ENCODE assay signal across 8 cellular contexts in genomic region chr6:30743099-30744053, GRCh38. TPM values are rescaled to one million over a fixed set of nuclear protein-coding genes. Genes with fewer than 3 reads are reported as not detected.
DNase-seq lines count a peak whose midpoint lies in the region; ATAC-seq and TF ChIP-seq lines count a peak whose summit lies in the region.

No MANE protein-coding gene starts in this region.

- H3K36me3 Mint-ChIP-seq in type B pancreatic cell, result peaks cover 21% of the 10 kb centered on the region

- H3K4me1 ChIP-seq in ectodermal cell (ENCODE audit: control insufficient read depth, insufficient read depth, low read length), result peaks cover 9% of the 10 kb centered on the region
- peaks cover 39% of the 10 kb centered on the region for H3K4me1 ChIP-seq in mononuclear cell (ENCODE audit: insufficient read depth, low read length)

- no peaks in the 10 kb centered on the region for H3K9me3 Mint-ChIP-seq in type B pancreatic cell

- WGBS in ectodermal cell, 2 experiments, result 1% methylated on average over 54 to 55 of the region's 55 CpGs

- peaks cover 38% of the 10 kb centered on the region for H3K4me1 Mint-ChIP-seq in type B pancreatic cell (ENCODE audit: unreplicated experiment)

- H3K27ac ChIP-seq in ectodermal cell (ENCODE audit: insufficient read depth, low read depth, low read length, poor library complexity, severe bottlenecking), result peak overlapping the region; percentile 56

- H3K27ac Mint-ChIP-seq in type B pancreatic cell, result peak overlapping the region; percentile 97

- H3K36me3 ChIP-seq in ectodermal cell (ENCODE audit: control insufficient read depth, insufficient read depth, low read length), result peaks cover 14% of the 10 kb centered on the region

- peak; percentile 22 for ATAC-seq in HG02840 (IDR thresholded peaks at IDR 0.05; ENCODE audit: low FRiP score, unreplicated experiment)

- H3K4me3 Mint-ChIP-seq in type B pancreatic cell, result peak overlapping the region; percentile 99

- no peaks in the 10 kb centered on the region for H3K27me3 Mint-ChIP-seq in type B pancreatic cell

- no peaks in the 10 kb centered on the region for H3K9me3 ChIP-seq in ectodermal cell (ENCODE audit: control insufficient read depth, low read length)
- no peaks in the 10 kb centered on the region for H3K9me3 ChIP-seq in mononuclear cell (ENCODE audit: low read depth, low read length)

- DNase-seq in EH (ENCODE audit: low read depth) (peak; percentile 49), T-helper 2 cell (peak in 3 of 5 experiments; percentile 21 to 49 (median 23)), type B pancreatic cell (ENCODE audit: extremely low spot score, unreplicated experiment) (no peak), SKM-1 treated with dmso at 0.1 percent for 144 hours (lab: John Stamatoyannopoulos, UW; ENCODE audit: unreplicated experiment) (no peak), globus pallidus (ENCODE audit: low spot score) (no peak)

- H3K27me3 ChIP-seq in ectodermal cell (ENCODE audit: control insufficient read depth, insufficient read depth, low read length, poor library complexity, severe bottlenecking), result peaks cover 18% of the 10 kb centered on the region
- no peaks in the 10 kb centered on the region for H3K27me3 ChIP-seq in mononuclear cell (ENCODE audit: insufficient read depth, low read length)

- H3K4me3 ChIP-seq in ectodermal cell (ENCODE audit: insufficient read depth, low read depth, low read length), result peak overlapping the region; percentile 77
- H3K4me3 ChIP-seq in mononuclear cell (ENCODE audit: low read length), result peak overlapping the region; percentile 76

- TF ChIP-seq CTCF in type B pancreatic cell (conservative IDR thresholded peaks at IDR 0.05), result no peak

RNA-seq across cellular contexts. Expression of gene FLOT1, which starts 0.9 kb away (rescaled TPM):
- polyA plus RNA-seq in ectodermal cell (2013, experiment 1 of 4), result 101 TPM
- polyA plus RNA-seq in ectodermal cell (2013, experiment 2 of 4), result 96.7 TPM
- 87.7 TPM for polyA plus RNA-seq in ectodermal cell (2013, experiment 3 of 4)
- polyA plus RNA-seq in ectodermal cell (2013, experiment 4 of 4), result 109 TPM
- total RNA-seq in mononuclear cell (68.1 TPM), type B pancreatic cell (ENCODE audit: low replicate concordance) (72.9 and 94.8 TPM in 2 replicates)

RNA-seq across cellular contexts. Expression of gene IER3, which starts 1.0 kb away (rescaled TPM):
- 16.7 TPM for polyA plus RNA-seq in ectodermal cell (2013, experiment 1 of 4)
- polyA plus RNA-seq in ectodermal cell (2013, experiment 2 of 4), result 11.6 TPM
- 13.0 TPM for polyA plus RNA-seq in ectodermal cell (2013, experiment 3 of 4)
- polyA plus RNA-seq in ectodermal cell (2013, experiment 4 of 4), result 10.8 TPM
- total RNA-seq in mononuclear cell, result 546 TPM
- total RNA-seq in type B pancreatic cell (ENCODE audit: low replicate concordance), result 24.3 and 40.1 TPM in 2 replicates

RNA-seq across cellular contexts. Expression of gene TUBB, which starts 23.2 kb away (rescaled TPM):
- 2,935 TPM for polyA plus RNA-seq in ectodermal cell (2013, experiment 1 of 4)
- polyA plus RNA-seq in ectodermal cell (2013, experiment 2 of 4), result 2,959 TPM
- polyA plus RNA-seq in ectodermal cell (2013, experiment 3 of 4), result 2,164 TPM
- polyA plus RNA-seq in ectodermal cell (2013, experiment 4 of 4), result 2,353 TPM
- total RNA-seq in mononuclear cell (99.5 TPM), type B pancreatic cell (ENCODE audit: low replicate concordance) (560 and 1,225 TPM in 2 replicates)

RNA-seq across cellular contexts. Expression of gene MDC1, which starts 26.3 kb away (rescaled TPM):
- polyA plus RNA-seq in ectodermal cell (2013, experiment 1 of 4), result 97.8 TPM
- 99.6 TPM for polyA plus RNA-seq in ectodermal cell (2013, experiment 2 of 4)
- polyA plus RNA-seq in ectodermal cell (2013, experiment 3 of 4), result 94.9 TPM
- polyA plus RNA-seq in ectodermal cell (2013, experiment 4 of 4), result 96.9 TPM
- total RNA-seq in mononuclear cell (6.4 TPM), type B pancreatic cell (ENCODE audit: low replicate concordance) (30.1 and 71.3 TPM in 2 replicates)

RNA-seq across cellular contexts. Expression of gene NRM, which starts 52.6 kb away (rescaled TPM):
- polyA plus RNA-seq in ectodermal cell (2013, experiment 1 of 4), result 76.5 TPM
- 72.5 TPM for polyA plus RNA-seq in ectodermal cell (2013, experiment 2 of 4)
- 59.8 TPM for polyA plus RNA-seq in ectodermal cell (2013, experiment 3 of 4)
- polyA plus RNA-seq in ectodermal cell (2013, experiment 4 of 4), result 70.5 TPM
- 4.5 TPM for total RNA-seq in mononuclear cell
- 21.8 and 48.9 TPM in 2 replicates for total RNA-seq in type B pancreatic cell (ENCODE audit: low replicate concordance)

Comparison
In these comparisons a context has a peak if more than half of its experiments do, and no peak if none do; other contexts are left out.
1. DNase-seq: peak in EH (single experiment) and T-helper 2 cell (3 of 5); none in type B pancreatic cell (single experiment), SKM-1 treated with dmso at 0.1 percent for 144 hours (single experiment) and globus pallidus (single experiment).
2. RNA of gene IER3, which starts 1.0 kb away (total RNA-seq): 546 TPM in mononuclear cell (single experiment); 24.3 to 40.1 TPM in type B pancreatic cell; every median in the first group is over 10 times any median in the second.